ENCODE assay signal across 16 cellular contexts in genomic region chr4:17662694-17663093, GRCh38. TPM values are rescaled to one million over a fixed set of nuclear protein-coding genes. Genes with fewer than 3 reads are reported as not detected.
DNase-seq lines count a peak whose midpoint lies in the region; ATAC-seq and TF ChIP-seq lines count a peak whose summit lies in the region.
"Had no signal": no experiment of that assay in that cellular context is flagged by ENCODE, and none has a peak within 500 bp of the region (broad histone marks: within the 10 kb centered on the region; RNA-seq: fewer than 3 reads in every experiment).

No MANE protein-coding gene starts in this region.

- CTCF ChIA-PET in PC-3 (lab: Charles Lee): no interaction called here

- POLR2A ChIA-PET in PC-3 (lab: Charles Lee; ENCODE audit: unreplicated experiment): no interaction called here

- H3K9me2 ChIP-seq in PC-3 (replicated peaks; ENCODE audit: low read length): no peaks in the 10 kb centered on the region

- no peak overlapping the region for H3K4me3 ChIP-seq in AG10803 (ENCODE audit: low read length)
- no peak overlapping the region for H3K4me3 ChIP-seq in HFF-Myc (replicated peaks; ENCODE audit: low read depth, low read length)
- H3K4me3 ChIP-seq in PC-3 (ENCODE audit: low read length): no peak overlapping the region
- H3K4me3 ChIP-seq in fibroblast of lung (replicated peaks in 1 of 4; ENCODE audit: control extremely low read depth in 1 of 4, insufficient read depth in 1 of 4, low read depth in 3 of 4, low read length in 4 of 4): no peak overlapping the region
- H3K4me3 ChIP-seq in lower leg skin (ENCODE audit: low read depth, poor library complexity, severe bottlenecking): no peak overlapping the region
- H3K4me3 ChIP-seq: lung, vagina had no signal

- peak; percentile 26 for DNase-seq in AG10803 (ENCODE audit: low read depth)
- DNase-seq in HFF-Myc (ENCODE audit: extremely low read depth, low read depth): peak; percentile 38
- peak; percentile 28 for DNase-seq in PC-3
- peak; percentile 6 to 41 for DNase-seq in fibroblast of lung (ENCODE audit: low read depth in 2 of 2)
- no peak for DNase-seq in head of caudate nucleus
- DNase-seq in lower leg skin (ENCODE audit: low spot score in 2 of 2): no peak
- DNase-seq in SHP77 (lab: John Stamatoyannopoulos, UW): no peak
- DNase-seq: activated CD4-positive, CD25-positive, alpha-beta regulatory T cell; CD4-positive, alpha-beta T cell; endodermal cell; NCI-H1417 treated with DMSO at 0.1 percent for 48 hours; NCI-H2227 treated with DMSO at 0.1 percent for 48 hours; stimulated activated CD4-positive, alpha-beta T cell treated with anti-CD3 and anti-CD28 coated beads, Interleukin-4, amount 100 ng/mL, for 24 hours had no signal

- no peak overlapping the region for H3K9ac ChIP-seq in PC-3 (ENCODE audit: low read length)
- no peak overlapping the region for H3K9ac ChIP-seq in fibroblast of lung (ENCODE audit: insufficient read depth, low read length)

- H3K4me1 ChIP-seq in PC-3 (ENCODE audit: insufficient read depth, low read length) (no peaks in the 10 kb centered on the region), fibroblast of lung (ENCODE audit: control insufficient read depth, extremely low read depth, insufficient read depth, low read length) (no peaks in the 10 kb centered on the region)
- H3K4me1 ChIP-seq: vagina had no signal

- BruUV-seq in PC-3 (replicated peaks; lab: Mats Ljungman, UMichigan): no TSS peak

- H3F3A ChIP-seq in PC-3 (ENCODE audit: low read length, unreplicated experiment): no peaks in the 10 kb centered on the region

- H2AFZ ChIP-seq in PC-3 (ENCODE audit: low read length) (no peak overlapping the region), fibroblast of lung (ENCODE audit: low read length) (no peak overlapping the region)

- H3K4me2 ChIP-seq in PC-3 (ENCODE audit: low read length): no peak overlapping the region
- no peak overlapping the region for H3K4me2 ChIP-seq in fibroblast of lung (ENCODE audit: extremely low read depth, insufficient read depth, low read length)

- 93 to 96% methylated on average over 3 of the region's 3 CpGs for WGBS in lower leg skin, 2 donors

- H4K20me1 ChIP-seq in PC-3 (ENCODE audit: low read length) (no peaks in the 10 kb centered on the region), fibroblast of lung (ENCODE audit: control insufficient read depth, extremely low read depth, insufficient read depth, low read length) (no peaks in the 10 kb centered on the region)

- TF ChIP-seq CTCF in AG10803 (conservative IDR thresholded peaks at IDR 0.05; ENCODE audit: low read length) (no peak), HFF-Myc (IDR thresholded peaks at IDR 0.05; ENCODE audit: low read depth, low read length, missing control alignments) (no peak), PC-3 (conservative IDR thresholded peaks at IDR 0.05; ENCODE audit: low read depth, low read length) (no peak), fibroblast of lung (conservative IDR thresholded peaks at IDR 0.05 in 1 of 2, IDR thresholded peaks at IDR 0.05 in 1 of 2; ENCODE audit: low read depth in 1 of 2, low read length in 2 of 2) (no peak), lower leg skin (IDR thresholded peaks at IDR 0.05) (no peak)

- H3K36me3 ChIP-seq in PC-3 (ENCODE audit: low read depth, low read length): no peaks in the 10 kb centered on the region
- no peaks in the 10 kb centered on the region for H3K36me3 ChIP-seq in fibroblast of lung (ENCODE audit: control insufficient read depth, insufficient read depth, low read length)
- H3K36me3 ChIP-seq: vagina had no signal

- H3K9me3 ChIP-seq in PC-3 (ENCODE audit: low read length): no peaks in the 10 kb centered on the region
- H3K9me3 ChIP-seq in fibroblast of lung (ENCODE audit: control insufficient read depth, insufficient read depth, low read depth, low read length): no peaks in the 10 kb centered on the region
- H3K9me3 ChIP-seq: vagina had no signal

- no peak for TF ChIP-seq POLR2A in lower leg skin (IDR thresholded peaks at IDR 0.05)

- H3K79me2 ChIP-seq in PC-3 (ENCODE audit: low read length): no peaks in the 10 kb centered on the region
- no peaks in the 10 kb centered on the region for H3K79me2 ChIP-seq in fibroblast of lung (ENCODE audit: control insufficient read depth, insufficient read depth, low read length)

- intact Hi-C loops in PC-3 (cut with micrococcal nuclease): no loop called here
- intact Hi-C loops in head of caudate nucleus (cut with DNase I): no loop called here
- intact Hi-C loops in lower leg skin (cut with DNase I; ENCODE audit: low total_unique reads): loop anchor here (10.0 kb wide), 1 partner anchor 1048 kb away; no protein-coding TSS in a partner anchor

- no peaks in the 10 kb centered on the region for H3K27me3 ChIP-seq in PC-3 (ENCODE audit: low read length)
- H3K27me3 ChIP-seq in fibroblast of lung (ENCODE audit: control insufficient read depth, insufficient read depth, low read length): peaks cover 2% of the 10 kb centered on the region
- H3K27me3 ChIP-seq: vagina had no signal

- H3K27ac ChIP-seq in PC-3 (ENCODE audit: low read length): no peak overlapping the region
- H3K27ac ChIP-seq in fibroblast of lung (ENCODE audit: insufficient read depth, low read length): no peak overlapping the region
- H3K27ac ChIP-seq: vagina had no signal

- ATAC-seq in PC-3: no peak
- no peak for ATAC-seq in HG03045 (IDR thresholded peaks at IDR 0.05; ENCODE audit: unreplicated experiment)

RNA-seq across cellular contexts. Expression of gene MED28, which starts 48.3 kb away (rescaled TPM):
- total RNA-seq in PC-3 (2014; rRNA removed) (4.4 and 11.6 TPM in 2 replicates), fibroblast of lung (11.0 and 20.1 TPM in 2 replicates), lower leg skin (10 to 100 TPM in 2 of 4 donors, 1 to 10 TPM in 2; 8.1 to 11.8 (median 9.5) TPM)
- 16.8 and 18.8 TPM in 2 replicates for polyA plus RNA-seq in fibroblast of lung
- polyA plus RNA-seq in fibroblast of lung (2012): 40.9 and 49.2 TPM in 2 replicates
- 13.1 and 13.5 TPM in 2 replicates for polyA minus RNA-seq in fibroblast of lung (ENCODE audit: low replicate concordance)

Comparison
In these comparisons a context has a peak if more than half of its experiments do, and no peak if none do; other contexts are left out.
1. DNase-seq: peak in AG10803 (single experiment), HFF-Myc (single experiment), PC-3 (single experiment) and fibroblast of lung (2 of 2); none in head of caudate nucleus (0 of 42), lower leg skin (0 of 2) and SHP77 (0 of 2).